ENCODE assay signal across 18 cellular contexts in the genomic region with DNA sequence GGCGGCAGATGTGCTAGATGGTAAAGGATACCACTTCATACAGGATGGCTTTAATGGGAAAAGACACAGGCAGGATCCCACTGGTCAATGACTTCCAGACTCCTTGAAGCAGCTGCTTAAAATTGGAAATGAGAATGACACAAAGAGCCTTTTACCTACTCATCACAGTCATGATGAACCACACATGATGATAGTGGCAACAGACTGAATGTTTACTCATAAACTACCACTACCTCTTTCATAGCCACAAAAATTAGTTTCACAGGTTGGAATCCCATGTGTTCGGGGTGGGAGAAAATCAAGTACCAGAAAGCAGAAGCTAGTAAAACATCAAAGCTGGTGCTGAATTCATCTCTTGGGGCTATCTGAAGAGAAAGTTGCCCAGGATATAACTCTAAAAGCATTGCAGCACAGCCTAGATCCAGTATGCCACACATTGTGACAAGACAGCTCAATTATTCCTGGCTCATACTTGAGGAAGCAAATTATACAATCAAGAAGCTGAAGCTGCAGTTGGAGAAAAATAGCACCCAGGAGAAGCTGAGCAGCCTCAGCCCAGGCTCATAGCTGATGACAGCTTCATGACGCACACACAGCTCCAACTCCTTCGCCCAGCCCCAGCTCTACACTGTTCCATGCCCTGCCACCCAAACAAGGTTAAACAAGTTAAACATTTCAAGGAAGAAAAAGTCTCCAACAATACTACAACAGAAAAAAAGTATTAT. TPM values are rescaled to one million over a fixed set of nuclear protein-coding genes. Genes with fewer than 3 reads are reported as not detected.
DNase-seq lines count a peak whose midpoint lies in the region; ATAC-seq and TF ChIP-seq lines count a peak whose summit lies in the region.
"Had no signal": no experiment of that assay in that cellular context is flagged by ENCODE, and none has a peak within 500 bp of the region (broad histone marks: within the 10 kb centered on the region; RNA-seq: fewer than 3 reads in every experiment).

No MANE protein-coding gene starts in this region.

- H3K27me3 ChIP-seq in adipocyte (replicated peaks; ENCODE audit: control insufficient read depth, insufficient read depth, low read length) (no peaks in the 10 kb centered on the region), mammary epithelial cell (ENCODE audit: insufficient read depth, low read length) (no peaks in the 10 kb centered on the region), tibial nerve (no peaks in the 10 kb centered on the region)
- H3K27me3 ChIP-seq: neural progenitor cell had no signal

- H3K4me3 ChIP-seq in adipocyte (ENCODE audit: low read length) (no peak overlapping the region), foreskin fibroblast (ENCODE audit: low read depth in 1 of 2, low read length in 2 of 2) (no peak overlapping the region), mammary epithelial cell (replicated peaks in 1 of 3; ENCODE audit: insufficient read depth in 1 of 3, low read depth in 2 of 3, low read length in 3 of 3) (no peak overlapping the region), tibial nerve (no peak overlapping the region)
- H3K4me3 ChIP-seq: lower lobe of right lung, neural progenitor cell, skin epidermis had no signal

- no peaks in the 10 kb centered on the region for H3K79me2 ChIP-seq in mammary epithelial cell (ENCODE audit: insufficient read depth, low read length)

- BruUV-seq in mammary epithelial cell (replicated peaks; lab: Mats Ljungman, UMichigan) = no TSS peak

- ATAC-seq in activated CD8-positive, alpha-beta memory T cell treated with anti-CD3 and anti-CD28 coated beads, Interleukin-2, amount 10 ng/mL, durations not matched to agents 7 days and 5 days = no peak
- ATAC-seq in natural killer cell treated with Interleukin-12 subunit alpha and Interleukin-12 subunit beta and Interleukin-15 and Interleukin-18, amount 100 ng/mL, for 72 hours = no peak
- ATAC-seq: activated naive CD4-positive, alpha-beta T cell treated with anti-CD3 and anti-CD28 coated beads, Interleukin-2, amount 50 U/mL, for 72 hours; HepG2; lower lobe of right lung had no signal

- H3K27ac ChIP-seq in mammary epithelial cell (ENCODE audit: insufficient read depth, low read depth, low read length) (no peak overlapping the region), tibial nerve (no peak overlapping the region)
- H3K27ac ChIP-seq: lower lobe of right lung, neural progenitor cell, skin epidermis had no signal

- no peak overlapping the region for H3K9ac ChIP-seq in adipocyte (ENCODE audit: low read length)
- H3K9ac ChIP-seq in mammary epithelial cell (ENCODE audit: insufficient read depth, low read length) = no peak overlapping the region
- H3K9ac ChIP-seq: neural progenitor cell had no signal

- in situ Hi-C loops in mammary epithelial cell (cut with MboI; ENCODE audit: low sequenced_read_pairs in 2 of 2) = no loop called here

- peaks cover 10% of the 10 kb centered on the region for H3K4me1 Mint-ChIP-seq in activated CD8-positive, alpha-beta memory T cell treated with anti-CD3 and anti-CD28 coated beads, Interleukin-2, amount 10 ng/mL, durations not matched to agents 7 days and 5 days
- peaks cover 6% of the 10 kb centered on the region in 2 donors for H3K4me1 Mint-ChIP-seq in natural killer cell treated with Interleukin-12 subunit alpha and Interleukin-12 subunit beta and Interleukin-15 and Interleukin-18, amount 100 ng/mL, for 72 hours (ENCODE audit: low read depth in 2 of 2)
- H3K4me1 Mint-ChIP-seq: neural progenitor cell had no signal

- no peaks in the 10 kb centered on the region for H3K9me3 Mint-ChIP-seq in activated CD8-positive, alpha-beta memory T cell treated with anti-CD3 and anti-CD28 coated beads, Interleukin-2, amount 10 ng/mL, durations not matched to agents 7 days and 5 days (ENCODE audit: low read depth)
- no peaks in the 10 kb centered on the region for H3K9me3 Mint-ChIP-seq in natural killer cell treated with Interleukin-12 subunit alpha and Interleukin-12 subunit beta and Interleukin-15 and Interleukin-18, amount 100 ng/mL, for 72 hours
- H3K9me3 Mint-ChIP-seq: activated naive CD4-positive, alpha-beta T cell treated with anti-CD3 and anti-CD28 coated beads, Interleukin-2, amount 50 U/mL, for 72 hours; neural progenitor cell; stimulated activated naive B cell treated with anti-CD40 and anti-IgM and Interleukin-4, amounts not matched to agents 10 μg/mL and 1 μg/mL and 100 μg/mL, for 72 hours had no signal

- peak; percentile 11 for DNase-seq in GM04504 (ENCODE audit: low read depth)
- peak; percentile 7 for DNase-seq in adipocyte (ENCODE audit: low read depth)
- DNase-seq in foreskin fibroblast = peak; percentile 25 to 40
- DNase-seq in occipital lobe (lab: John Stamatoyannopoulos, UW) = peak; percentile 19
- DNase-seq in mammary epithelial cell = no peak
- DNase-seq in activated CD8-positive, alpha-beta memory T cell treated with anti-CD3 and anti-CD28 coated beads, Interleukin-2, amount 10 ng/mL, durations not matched to agents 7 days and 5 days = no peak
- no peak for DNase-seq in tibial nerve (ENCODE audit: low spot score in 2 of 2)
- DNase-seq in natural killer cell treated with Interleukin-12 subunit alpha and Interleukin-12 subunit beta and Interleukin-15 and Interleukin-18, amount 100 ng/mL, for 72 hours (ENCODE audit: low spot score) = no peak
- DNase-seq: erythroblast; lower lobe of right lung; NCI-H2171 treated with DMSO at 0.1 percent for 48 hours; stimulated activated naive B cell treated with anti-CD40 and anti-IgM and Interleukin-4, amounts not matched to agents 10 μg/mL and 1 μg/mL and 100 μg/mL, for 72 hours had no signal

- no peak overlapping the region for H3K27ac Mint-ChIP-seq in activated CD8-positive, alpha-beta memory T cell treated with anti-CD3 and anti-CD28 coated beads, Interleukin-2, amount 10 ng/mL, durations not matched to agents 7 days and 5 days
- no peak overlapping the region for H3K27ac Mint-ChIP-seq in natural killer cell treated with Interleukin-12 subunit alpha and Interleukin-12 subunit beta and Interleukin-15 and Interleukin-18, amount 100 ng/mL, for 72 hours
- H3K27ac Mint-ChIP-seq: activated naive CD4-positive, alpha-beta T cell treated with anti-CD3 and anti-CD28 coated beads, Interleukin-2, amount 50 U/mL, for 72 hours; neural progenitor cell; stimulated activated naive B cell treated with anti-CD40 and anti-IgM and Interleukin-4, amounts not matched to agents 10 μg/mL and 1 μg/mL and 100 μg/mL, for 72 hours had no signal

- WGBS in mammary epithelial cell (ENCODE audit: low coverage, missing lambda C conversion rate) = 98% methylated on average over 4 of the region's 4 CpGs
- WGBS in tibial nerve, 2 donors = 96 to 98% methylated on average over 4 of the region's 4 CpGs

- intact Hi-C loops in mammary epithelial cell (cut with micrococcal nuclease) = no loop called here

- no peak for TF ChIP-seq POLR2A in tibial nerve (IDR thresholded peaks at IDR 0.05)

- H3K27me3 Mint-ChIP-seq in activated CD8-positive, alpha-beta memory T cell treated with anti-CD3 and anti-CD28 coated beads, Interleukin-2, amount 10 ng/mL, durations not matched to agents 7 days and 5 days = no peaks in the 10 kb centered on the region
- H3K27me3 Mint-ChIP-seq in natural killer cell treated with Interleukin-12 subunit alpha and Interleukin-12 subunit beta and Interleukin-15 and Interleukin-18, amount 100 ng/mL, for 72 hours = no peaks in the 10 kb centered on the region
- H3K27me3 Mint-ChIP-seq: stimulated activated naive B cell treated with anti-CD40 and anti-IgM and Interleukin-4, amounts not matched to agents 10 μg/mL and 1 μg/mL and 100 μg/mL, for 72 hours had no signal

- TF ChIP-seq CTCF in foreskin fibroblast (IDR thresholded peaks at IDR 0.05; ENCODE audit: low read depth, low read length) = no peak
- TF ChIP-seq CTCF in mammary epithelial cell (conservative IDR thresholded peaks at IDR 0.05 in 1 of 2, IDR thresholded peaks at IDR 0.05 in 1 of 2; ENCODE audit: extremely low read depth in 1 of 2, insufficient read depth in 1 of 2, low read depth in 1 of 2, low read length in 2 of 2) = no peak
- TF ChIP-seq CTCF in tibial nerve (IDR thresholded peaks at IDR 0.05) = no peak

- H3K4me2 ChIP-seq in mammary epithelial cell (ENCODE audit: insufficient read depth, low read depth, low read length) = no peak overlapping the region
- H3K4me2 ChIP-seq: neural progenitor cell had no signal

- H2AFZ ChIP-seq in mammary epithelial cell (ENCODE audit: low read depth, low read length) = no peak overlapping the region
- H2AFZ ChIP-seq: neural progenitor cell had no signal

- H4K20me1 ChIP-seq in mammary epithelial cell (ENCODE audit: insufficient read depth, low read length) = no peaks in the 10 kb centered on the region

- no peak overlapping the region for H3K4me3 Mint-ChIP-seq in activated CD8-positive, alpha-beta memory T cell treated with anti-CD3 and anti-CD28 coated beads, Interleukin-2, amount 10 ng/mL, durations not matched to agents 7 days and 5 days
- no peak overlapping the region for H3K4me3 Mint-ChIP-seq in natural killer cell treated with Interleukin-12 subunit alpha and Interleukin-12 subunit beta and Interleukin-15 and Interleukin-18, amount 100 ng/mL, for 72 hours
- H3K4me3 Mint-ChIP-seq: neural progenitor cell; stimulated activated naive B cell treated with anti-CD40 and anti-IgM and Interleukin-4, amounts not matched to agents 10 μg/mL and 1 μg/mL and 100 μg/mL, for 72 hours had no signal

- peaks cover 21% of the 10 kb centered on the region for H3K36me3 Mint-ChIP-seq in activated CD8-positive, alpha-beta memory T cell treated with anti-CD3 and anti-CD28 coated beads, Interleukin-2, amount 10 ng/mL, durations not matched to agents 7 days and 5 days
- H3K36me3 Mint-ChIP-seq in natural killer cell treated with Interleukin-12 subunit alpha and Interleukin-12 subunit beta and Interleukin-15 and Interleukin-18, amount 100 ng/mL, for 72 hours = peaks cover 16% of the 10 kb centered on the region

- peaks cover 3% of the 10 kb centered on the region for H3K4me1 ChIP-seq in adipocyte (ENCODE audit: control insufficient read depth, insufficient read depth, low read length)
- peaks cover 2% of the 10 kb centered on the region for H3K4me1 ChIP-seq in mammary epithelial cell (ENCODE audit: insufficient read depth, low read length)
- peaks cover 0 to 5% (median 0%) of the 10 kb centered on the region in 4 donors for H3K4me1 ChIP-seq in tibial nerve
- H3K4me1 ChIP-seq: lower lobe of right lung, neural progenitor cell had no signal

- TF ChIP-seq EP300 in tibial nerve (IDR thresholded peaks at IDR 0.05) = no peak

- H3K36me3 ChIP-seq in adipocyte (ENCODE audit: control insufficient read depth, insufficient read depth, low read length, severe bottlenecking) = peaks cover 37% of the 10 kb centered on the region
- H3K36me3 ChIP-seq in mammary epithelial cell (ENCODE audit: insufficient read depth, low read length) = peaks cover 24% of the 10 kb centered on the region
- H3K36me3 ChIP-seq in tibial nerve = peaks cover 0 to 43% (median 0%) of the 10 kb centered on the region in 3 donors
- H3K36me3 ChIP-seq: neural progenitor cell had no signal

- dilution Hi-C loops in mammary epithelial cell (cut with HindIII; ENCODE audit: low sequenced_read_pairs) = no loop called here

- CTCF ChIA-PET in mammary epithelial cell (lab: Charles Lee; ENCODE audit: low non-redundant PET) = no interaction called here
- CTCF ChIA-PET in activated CD8-positive, alpha-beta memory T cell treated with anti-CD3 and anti-CD28 coated beads, Interleukin-2, amount 10 ng/mL, durations not matched to agents 7 days and 5 days (lab: Charles Lee) = interaction anchor here (1.0 kb wide), 1 partner anchor 9 kb away, joined by 3 read pairs; no protein-coding TSS in a partner anchor

- H3K9me3 ChIP-seq in adipocyte (ENCODE audit: control insufficient read depth, low read length) = no peaks in the 10 kb centered on the region
- H3K9me3 ChIP-seq in mammary epithelial cell (replicated peaks; ENCODE audit: insufficient read depth, low read length) = no peaks in the 10 kb centered on the region
- H3K9me3 ChIP-seq in tibial nerve = no peaks in the 10 kb centered on the region
- H3K9me3 ChIP-seq: lower lobe of right lung had no signal

RNA-seq across cellular contexts. Expression of gene C12orf50, which starts 29.0 kb away (rescaled TPM):
- total RNA-seq in occipital lobe (not detected), mammary epithelial cell (under 1 TPM in 1 of 2 donors, not detected in 1; 0.09 TPM), tibial nerve (under 1 TPM in 1 of 4 donors, not detected in 3; 0.66 TPM)
- polyA plus RNA-seq in mammary epithelial cell = not detected
- not detected for polyA minus RNA-seq in mammary epithelial cell
- total RNA-seq in activated CD8-positive, alpha-beta memory T cell treated with anti-CD3 and anti-CD28 coated beads, Interleukin-2, amount 10 ng/mL, durations not matched to agents 7 days and 5 days = under 1 TPM in 1 of 2 experiments, not detected in 1; 0.18 TPM
- not detected for total RNA-seq in natural killer cell treated with Interleukin-12 subunit alpha and Interleukin-12 subunit beta and Interleukin-15 and Interleukin-18, amount 100 ng/mL, for 72 hours
- total RNA-seq: chondrocyte, H1, HepG2, lower lobe of right lung had no signal
- polyA plus RNA-seq: H1, HepG2 had no signal

Comparison
In these comparisons a context has a peak if more than half of its experiments do, and no peak if none do; other contexts are left out.
1. DNase-seq: peak in GM04504 (single experiment), adipocyte (single experiment), foreskin fibroblast (2 of 2) and occipital lobe (single experiment); none in mammary epithelial cell (single experiment), activated CD8-positive, alpha-beta memory T cell treated with anti-CD3 and anti-CD28 coated beads, Interleukin-2, amount 10 ng/mL, durations not matched to agents 7 days and 5 days (single experiment), tibial nerve (0 of 2) and natural killer cell treated with Interleukin-12 subunit alpha and Interleukin-12 subunit beta and Interleukin-15 and Interleukin-18, amount 100 ng/mL, for 72 hours (single experiment).